In the genomic region with DNA sequence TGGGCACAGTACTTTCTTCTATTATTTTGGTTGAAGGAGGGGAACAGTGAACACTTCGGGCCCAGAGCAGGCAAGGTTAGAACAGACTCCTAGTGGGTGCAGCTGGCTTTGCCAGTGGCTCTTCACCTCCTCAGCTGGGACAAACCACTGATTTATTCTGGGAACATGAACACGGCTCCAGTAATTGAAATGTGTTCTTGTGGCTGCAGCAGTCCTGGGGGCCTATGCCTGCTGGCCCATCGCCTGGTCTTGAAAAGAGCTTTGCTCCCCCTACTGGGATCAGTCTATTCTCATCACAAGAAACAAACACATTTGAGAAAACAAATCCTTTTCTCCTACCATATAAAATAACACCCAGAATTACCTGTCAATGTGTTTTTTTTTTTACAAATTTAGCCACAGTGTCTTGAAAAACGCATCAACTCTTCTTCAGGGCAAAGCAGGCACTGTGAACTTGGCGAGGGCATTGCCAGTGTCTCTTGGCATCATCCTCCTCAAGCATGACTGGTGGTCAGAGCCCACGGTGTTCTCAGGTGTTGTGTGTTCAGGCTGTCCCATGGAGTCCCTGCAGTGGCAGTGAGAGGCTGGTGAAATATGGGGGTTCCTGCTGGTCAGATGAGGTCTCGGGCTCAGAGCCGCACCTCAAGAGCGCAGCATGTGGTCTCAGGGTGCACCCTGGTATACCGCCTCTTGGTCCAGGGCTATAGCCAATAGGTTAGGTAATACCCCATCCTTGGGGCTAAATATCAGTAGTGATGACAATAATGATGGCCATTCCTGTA, we compare ENCODE assay signal across 1 cellular context.
TF ChIP-seq lines count a peak whose summit lies in the region.

No MANE protein-coding gene starts in this region.

TF ChIP-seq in WTC11, 78 proteins besides CTCF, POLR2A, EP300 and RAD21 (continued from another document):
- TF ChIP-seq ATF2 (CRISPR knock-in tag; IDR thresholded peaks at IDR 0.05; ENCODE audit: borderline replicate concordance, low read depth): no peak
- TF ChIP-seq JUN (CRISPR knock-in tag; IDR thresholded peaks at IDR 0.05): no peak
- no peak for TF ChIP-seq PRDM15 (CRISPR knock-in tag; IDR thresholded peaks at IDR 0.05)
